16 cellular contexts compared by ENCODE assay signal in the genomic region with DNA sequence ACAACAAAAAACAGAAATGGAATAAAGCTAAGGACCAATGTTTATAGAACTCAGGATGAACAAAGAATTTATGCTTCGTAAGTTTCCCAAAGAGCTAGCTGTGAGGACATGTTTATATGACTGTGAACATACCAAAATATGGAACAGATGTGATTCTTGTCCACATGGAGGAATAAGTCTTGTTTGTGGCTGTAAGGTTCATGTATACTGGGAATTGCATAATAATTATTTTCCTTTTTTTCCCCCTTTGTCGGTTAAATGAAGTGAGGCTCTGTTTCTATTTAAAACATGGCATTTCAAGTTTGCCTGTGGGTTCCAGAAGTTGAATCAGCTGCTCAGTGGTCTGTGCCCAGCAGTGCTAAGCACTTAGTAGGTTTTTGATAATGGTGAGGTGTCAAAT.
DNase-seq lines count a peak whose midpoint lies in the region; ATAC-seq and TF ChIP-seq lines count a peak whose summit lies in the region.
"Had no signal": no experiment of that assay in that cellular context is flagged by ENCODE, and none has a peak within 500 bp of the region (broad histone marks: within the 10 kb centered on the region; RNA-seq: fewer than 3 reads in every experiment).

No MANE protein-coding gene starts in this region.

- peak overlapping the region in 8 of 10 donors; percentile 37 to 75 (median 60) for H3K27ac ChIP-seq in heart right ventricle
- H3K27ac ChIP-seq in right atrium auricular region: peak overlapping the region in 1 of 2 donors; percentile 37
- H3K27ac ChIP-seq in left ventricle myocardium inferior (replicated peaks): peak overlapping the region; percentile 90
- H3K27ac ChIP-seq: A549; BLaER1 treated with 17β-estradiol and CSF1 and Interleukin-3, amounts not matched to agents 10 nM and 100 nM had no signal

- TF ChIP-seq CTCF in heart right ventricle (IDR thresholded peaks at IDR 0.05): no peak
- TF ChIP-seq CTCF in right atrium auricular region (IDR thresholded peaks at IDR 0.05): no peak
- no peak for TF ChIP-seq CTCF in left ventricle myocardium inferior (IDR thresholded peaks at IDR 0.05; ENCODE audit: borderline replicate concordance)

- in situ Hi-C loops in ACHN (cut with HindIII; ENCODE audit: low pct_ligation_motif_present, low pct_unique_long_range_greater_than_20kb, low sequenced_read_pairs): no loop called here

- DNase-seq in heart right ventricle: no peak
- DNase-seq in right atrium auricular region (ENCODE audit: low spot score): no peak
- peak; percentile 52 for DNase-seq in adipocyte (ENCODE audit: low read depth)
- no peak for DNase-seq in left ventricle myocardium inferior
- DNase-seq in ACHN: no peak
- DNase-seq: CD4-positive, CD25-positive, alpha-beta regulatory T cell; DMS 273 treated with DMSO at 0.1 percent for 48 hours; DMS79 treated with DMSO at 0.1 percent for 48 hours; EL; HFFc6 had no signal

- H3K36me3 ChIP-seq in heart right ventricle (no peaks in the 10 kb centered on the region), right atrium auricular region (no peaks in the 10 kb centered on the region), adipocyte (ENCODE audit: control insufficient read depth, insufficient read depth, low read length, severe bottlenecking) (no peaks in the 10 kb centered on the region), left ventricle myocardium inferior (no peaks in the 10 kb centered on the region)
- H3K36me3 ChIP-seq: BLaER1 treated with 17β-estradiol and CSF1 and Interleukin-3, amounts not matched to agents 10 nM and 100 nM; HAP-1 had no signal

- intact Hi-C loops in heart right ventricle (cut with DNase I): loop anchor here in 1 of 10 donors (10.0 kb wide), 1 partner anchor 71 kb away; no protein-coding TSS in a partner anchor
- intact Hi-C loops in left ventricle myocardium inferior (cut with micrococcal nuclease): no loop called here

- H3K9ac ChIP-seq in adipocyte (ENCODE audit: low read length): no peak overlapping the region
- H3K9ac ChIP-seq: BLaER1 treated with 17β-estradiol and CSF1 and Interleukin-3, amounts not matched to agents 10 nM and 100 nM had no signal

- H3K4me3 ChIP-seq in heart right ventricle (no peak overlapping the region), right atrium auricular region (no peak overlapping the region), adipocyte (ENCODE audit: low read length) (no peak overlapping the region), left ventricle myocardium inferior (no peak overlapping the region)
- H3K4me3 ChIP-seq: A549; BLaER1 treated with 17β-estradiol and CSF1 and Interleukin-3, amounts not matched to agents 10 nM and 100 nM; HAP-1 had no signal

- no peaks in the 10 kb centered on the region for H3K9me3 ChIP-seq in heart right ventricle
- no peaks in the 10 kb centered on the region for H3K9me3 ChIP-seq in right atrium auricular region
- H3K9me3 ChIP-seq in adipocyte (ENCODE audit: control insufficient read depth, low read length): no peaks in the 10 kb centered on the region
- no peaks in the 10 kb centered on the region for H3K9me3 ChIP-seq in left ventricle myocardium inferior (replicated peaks)
- H3K9me3 ChIP-seq: A549; BLaER1 treated with 17β-estradiol and CSF1 and Interleukin-3, amounts not matched to agents 10 nM and 100 nM; HAP-1 had no signal

- ATAC-seq in heart right ventricle (no peak), HG03442 (IDR thresholded peaks at IDR 0.05; ENCODE audit: unreplicated experiment) (no peak), GM18873 (IDR thresholded peaks at IDR 0.05; ENCODE audit: low FRiP score, unreplicated experiment) (no peak)
- ATAC-seq: A549, HepG2 had no signal

- H3K27me3 ChIP-seq in heart right ventricle (no peaks in the 10 kb centered on the region), right atrium auricular region (no peaks in the 10 kb centered on the region), adipocyte (replicated peaks; ENCODE audit: control insufficient read depth, insufficient read depth, low read length) (no peaks in the 10 kb centered on the region), left ventricle myocardium inferior (ENCODE audit: low read depth) (no peaks in the 10 kb centered on the region)
- H3K27me3 ChIP-seq: BLaER1 treated with 17β-estradiol and CSF1 and Interleukin-3, amounts not matched to agents 10 nM and 100 nM had no signal

- 62 to 77% methylated on average over 2 of the region's 2 CpGs for WGBS in heart right ventricle, 2 donors

- H3K4me1 ChIP-seq in heart right ventricle (peaks cover 0 to 79% (median 38%) of the 10 kb centered on the region in 9 donors), right atrium auricular region (peaks cover 0 to 31% of the 10 kb centered on the region in 2 donors), adipocyte (ENCODE audit: control insufficient read depth, insufficient read depth, low read length) (peaks cover 6% of the 10 kb centered on the region), left ventricle myocardium inferior (peaks cover 95% of the 10 kb centered on the region)
- H3K4me1 ChIP-seq: A549, HAP-1 had no signal
